ENCODE assay signal across 13 cellular contexts in genomic region chr6:5208039-5208438, GRCh38. TPM values are rescaled to one million over a fixed set of nuclear protein-coding genes. Genes with fewer than 3 reads are reported as not detected.
DNase-seq lines count a peak whose midpoint lies in the region; ATAC-seq and TF ChIP-seq lines count a peak whose summit lies in the region.
"Had no signal": no experiment of that assay in that cellular context is flagged by ENCODE, and none has a peak within 500 bp of the region (broad histone marks: within the 10 kb centered on the region; RNA-seq: fewer than 3 reads in every experiment).

No MANE protein-coding gene starts in this region.

- intact Hi-C loops in heart right ventricle (cut with DNase I) (loop anchor here in 2 of 10 donors (10.0 kb wide), 2 partner anchors 63 to 153 kb away; no protein-coding TSS in a partner anchor), Right ventricle myocardium inferior (cut with DNase I) (no loop called here), vagina (cut with DNase I) (no loop called here)

- H3K27ac ChIP-seq in heart right ventricle (peak overlapping the region in 7 of 10 donors; percentile 13 to 92 (median 85)), angular gyrus (ENCODE audit: low read depth, low read length) (peak overlapping the region; percentile 29), hepatocyte (peak overlapping the region; percentile 12), vagina (peak overlapping the region; percentile 40)
- H3K27ac ChIP-seq: epithelial cell of prostate had no signal

- H4K20me1 ChIP-seq in hepatocyte (ENCODE audit: insufficient read depth, poor library complexity, severe bottlenecking), result no peaks in the 10 kb centered on the region

- H3K27me3 ChIP-seq in heart right ventricle (no peaks in the 10 kb centered on the region), hepatocyte (no peaks in the 10 kb centered on the region), vagina (no peaks in the 10 kb centered on the region)
- H3K27me3 ChIP-seq: stomach had no signal

- H2AFZ ChIP-seq in hepatocyte, result no peak overlapping the region

- TF ChIP-seq CTCF in heart right ventricle (IDR thresholded peaks at IDR 0.05) (no peak), hepatocyte (IDR thresholded peaks at IDR 0.05; ENCODE audit: poor library complexity) (no peak), vagina (IDR thresholded peaks at IDR 0.05) (no peak)

- H3K36me3 ChIP-seq in heart right ventricle (peaks cover 0 to 3% (median 0%) of the 10 kb centered on the region in 9 donors), hepatocyte (replicated peaks; ENCODE audit: insufficient read depth, low read depth) (no peaks in the 10 kb centered on the region), vagina (peaks cover 0 to 4% of the 10 kb centered on the region in 2 donors)

- no peak overlapping the region for H3K4me3 ChIP-seq in heart right ventricle
- no peak overlapping the region for H3K4me3 ChIP-seq in hepatocyte
- H3K4me3 ChIP-seq in vagina, result no peak overlapping the region
- H3K4me3 ChIP-seq: smooth muscle cell, stomach had no signal

- no peaks in the 10 kb centered on the region for H3K9me2 ChIP-seq in hepatocyte (replicated peaks; ENCODE audit: insufficient read depth)

- ATAC-seq in heart right ventricle, result no peak
- ATAC-seq in Right ventricle myocardium inferior, result no peak
- ATAC-seq in GM18907 (IDR thresholded peaks at IDR 0.05; ENCODE audit: unreplicated experiment), result no peak
- ATAC-seq in HG02678 (IDR thresholded peaks at IDR 0.05; ENCODE audit: unreplicated experiment), result no peak

- 64 to 76% methylated on average over 2 of the region's 2 CpGs for WGBS in heart right ventricle, 2 donors
- 59% methylated on average over 2 of the region's 2 CpGs for WGBS in hepatocyte (ENCODE audit: low lambda C conversion rate, missing lambda C conversion rate)

- H3K9me3 ChIP-seq in heart right ventricle (no peaks in the 10 kb centered on the region), hepatocyte (ENCODE audit: low read depth) (no peaks in the 10 kb centered on the region), vagina (no peaks in the 10 kb centered on the region)
- H3K9me3 ChIP-seq: stomach had no signal

- H3K4me1 ChIP-seq in heart right ventricle (peaks cover 16 to 75% (median 61%) of the 10 kb centered on the region in 9 donors), hepatocyte (ENCODE audit: insufficient read depth) (peaks cover 20% of the 10 kb centered on the region), vagina (peaks cover 43% of the 10 kb centered on the region)

- DNase-seq in heart right ventricle (no peak), Right ventricle myocardium inferior (ENCODE audit: missing footprints) (no peak), hepatocyte (ENCODE audit: low spot score) (no peak), vagina (ENCODE audit: extremely low spot score in 2 of 2) (no peak), NCI-H1436 (lab: John Stamatoyannopoulos, UW) (no peak)
- DNase-seq: activated naive CD4-positive, alpha-beta T cell treated with anti-CD3 and anti-CD28 coated beads for 36 hours; MM.1S; stomach had no signal

- TF ChIP-seq POLR2A in vagina (IDR thresholded peaks at IDR 0.05), result no peak

- no peaks in the 10 kb centered on the region for H3K79me2 ChIP-seq in hepatocyte

- peak overlapping the region; percentile 9 for H3K4me2 ChIP-seq in hepatocyte
- H3K4me2 ChIP-seq: smooth muscle cell had no signal

RNA-seq across cellular contexts. Expression of gene LYRM4, which starts 52.7 kb away (rescaled TPM):
- total RNA-seq in heart right ventricle (10 to 100 TPM; 20.9 to 33.0 (median 25.1) TPM), Right ventricle myocardium inferior (23.3 TPM), hepatocyte (19.0 and 22.9 TPM in 2 replicates), vagina (19.2 TPM)
- polyA plus RNA-seq in heart right ventricle (10 to 100 TPM; 18.3 to 23.2 TPM), hepatocyte (20.5 and 23.8 TPM in 2 replicates)

RNA-seq across cellular contexts. Expression of gene FARS2, which starts 53.3 kb away (rescaled TPM):
- total RNA-seq in heart right ventricle, result 10 to 100 TPM; 17.9 to 22.4 (median 21.4) TPM
- 10 to 100 TPM in 1 of 2 donors, 1 to 10 TPM in 1; 7.6 to 16.0 TPM for polyA plus RNA-seq in heart right ventricle
- 20.5 TPM for total RNA-seq in Right ventricle myocardium inferior
- total RNA-seq in hepatocyte, result 9.9 and 12.4 TPM in 2 replicates
- polyA plus RNA-seq in hepatocyte, result 11.6 and 15.4 TPM in 2 replicates
- 16.5 TPM for total RNA-seq in vagina

Comparison
In these comparisons a context has a peak if more than half of its experiments do, and no peak if none do; other contexts are left out.
1. H3K27ac ChIP-seq: peak in every context shown above with its lines; median percentile 85 in heart right ventricle; 40 in vagina; 29 in angular gyrus; 12 in hepatocyte.